In genomic region chr16:49930841-49931240, GRCh38 we compare ENCODE assay signal across 18 cellular contexts.
DNase-seq lines count a peak whose midpoint lies in the region; ATAC-seq and TF ChIP-seq lines count a peak whose summit lies in the region.
"Had no signal": no experiment of that assay in that cellular context is flagged by ENCODE, and none has a peak within 500 bp of the region (broad histone marks: within the 10 kb centered on the region; RNA-seq: fewer than 3 reads in every experiment).

No MANE protein-coding gene starts in this region.

- H3K27ac ChIP-seq in sigmoid colon = no peak overlapping the region
- H3K27ac ChIP-seq: C4-2B, HL-60 had no signal

- no peaks in the 10 kb centered on the region for H3K27me3 ChIP-seq in sigmoid colon

- WGBS in sigmoid colon, 2 donors = 67 to 81% methylated on average over 7 of the region's 7 CpGs

- peak; percentile 3 for DNase-seq in NCI-H69 (lab: John Stamatoyannopoulos, UW)
- DNase-seq in chondrocyte (ENCODE audit: low spot score) = peak; percentile 41
- DNase-seq in mesenteric fat pad (ENCODE audit: low spot score) = peak; percentile 45
- DNase-seq in sigmoid colon = peak; percentile 40
- no peak for DNase-seq in activated CD4-positive, alpha-beta T cell treated with anti-CD3 and anti-CD28 coated beads for 36 hours
- DNase-seq in progenitor cell of endocrine pancreas (ENCODE audit: low spot score, unreplicated experiment) = no peak
- DNase-seq: ACHN; AML-193; CD4-positive, alpha-beta T cell; DMS153; DMS79; GDM1 had no signal

- ATAC-seq in activated CD4-positive, alpha-beta T cell treated with anti-CD3 and anti-CD28 coated beads for 36 hours = no peak
- ATAC-seq in GM18505 (IDR thresholded peaks at IDR 0.05; ENCODE audit: unreplicated experiment) = no peak
- ATAC-seq in HG02973 (IDR thresholded peaks at IDR 0.05; ENCODE audit: unreplicated experiment) = no peak

- H3K4me3 ChIP-seq in sigmoid colon = no peak overlapping the region
- H3K4me3 ChIP-seq: HAP-1 had no signal

- CTCF ChIA-PET in activated CD4-positive, alpha-beta T cell treated with anti-CD3 and anti-CD28 coated beads for 36 hours (lab: Charles Lee) = interaction anchor here (1.5 kb wide), 1 partner anchor 24 kb away, joined by 3 read pairs; no protein-coding TSS in a partner anchor

- no peak for TF ChIP-seq CTCF in chondrocyte (IDR thresholded peaks at IDR 0.05)
- no peak for TF ChIP-seq CTCF in sigmoid colon (IDR thresholded peaks at IDR 0.05)
- TF ChIP-seq CTCF in progenitor cell of endocrine pancreas (IDR thresholded peaks at IDR 0.05; ENCODE audit: unreplicated experiment) = no peak

- TF ChIP-seq POLR2A in sigmoid colon (IDR thresholded peaks at IDR 0.05) (no peak), GM18505 (IDR thresholded peaks at IDR 0.05; ENCODE audit: borderline replicate concordance, extremely low read depth, insufficient read depth, insufficient read length) (no peak)

- peaks cover 7% of the 10 kb centered on the region for H3K27me3 Mint-ChIP-seq in chondrocyte (ENCODE audit: low read depth)
- peaks cover 6% of the 10 kb centered on the region for H3K27me3 Mint-ChIP-seq in activated CD4-positive, alpha-beta T cell treated with anti-CD3 and anti-CD28 coated beads for 36 hours
- H3K27me3 Mint-ChIP-seq in progenitor cell of endocrine pancreas = peaks cover 40% of the 10 kb centered on the region

- H3K36me3 ChIP-seq in sigmoid colon = no peaks in the 10 kb centered on the region
- H3K36me3 ChIP-seq: HAP-1 had no signal

- intact Hi-C loops in sigmoid colon (cut with DNase I) = no loop called here
- intact Hi-C loops in activated CD4-positive, alpha-beta T cell treated with anti-CD3 and anti-CD28 coated beads for 36 hours (cut with DNase I, micrococcal nuclease) = no loop called here

- no peaks in the 10 kb centered on the region for H3K9me3 ChIP-seq in sigmoid colon
- H3K9me3 ChIP-seq: Caco-2, HAP-1 had no signal

- peaks cover 15% of the 10 kb centered on the region for H3K4me1 Mint-ChIP-seq in chondrocyte (ENCODE audit: low read depth)
- H3K4me1 Mint-ChIP-seq in activated CD4-positive, alpha-beta T cell treated with anti-CD3 and anti-CD28 coated beads for 36 hours = no peaks in the 10 kb centered on the region
- peaks cover 17% of the 10 kb centered on the region for H3K4me1 Mint-ChIP-seq in progenitor cell of endocrine pancreas (ENCODE audit: low read depth)

- no peak for TF ChIP-seq EP300 in sigmoid colon (IDR thresholded peaks at IDR 0.05)

- H3K4me3 Mint-ChIP-seq in chondrocyte (ENCODE audit: unreplicated experiment) (no peak overlapping the region), progenitor cell of endocrine pancreas (ENCODE audit: low read depth) (no peak overlapping the region)
- no peak overlapping the region for H3K4me3 Mint-ChIP-seq in activated CD4-positive, alpha-beta T cell treated with anti-CD3 and anti-CD28 coated beads for 36 hours
- H3K4me3 Mint-ChIP-seq: CD4-positive, alpha-beta T cell had no signal

- H3K27ac Mint-ChIP-seq in chondrocyte (ENCODE audit: unreplicated experiment) = no peak overlapping the region
- H3K27ac Mint-ChIP-seq in activated CD4-positive, alpha-beta T cell treated with anti-CD3 and anti-CD28 coated beads for 36 hours = no peak overlapping the region
- no peak overlapping the region for H3K27ac Mint-ChIP-seq in progenitor cell of endocrine pancreas
- H3K27ac Mint-ChIP-seq: CD4-positive, alpha-beta T cell had no signal

- H3K36me3 Mint-ChIP-seq in chondrocyte (ENCODE audit: low read depth) (no peaks in the 10 kb centered on the region), progenitor cell of endocrine pancreas (ENCODE audit: insufficient read depth) (no peaks in the 10 kb centered on the region)
- H3K36me3 Mint-ChIP-seq in activated CD4-positive, alpha-beta T cell treated with anti-CD3 and anti-CD28 coated beads for 36 hours (ENCODE audit: low read depth) = no peaks in the 10 kb centered on the region

- POLR2A ChIA-PET in activated CD4-positive, alpha-beta T cell treated with anti-CD3 and anti-CD28 coated beads for 36 hours (lab: Charles Lee) = no interaction called here

- no peaks in the 10 kb centered on the region for H3K9me3 Mint-ChIP-seq in chondrocyte (ENCODE audit: low read depth)
- H3K9me3 Mint-ChIP-seq in activated CD4-positive, alpha-beta T cell treated with anti-CD3 and anti-CD28 coated beads for 36 hours (ENCODE audit: low read depth) = no peaks in the 10 kb centered on the region
- no peaks in the 10 kb centered on the region for H3K9me3 Mint-ChIP-seq in progenitor cell of endocrine pancreas (ENCODE audit: low read depth)
- H3K9me3 Mint-ChIP-seq: CD4-positive, alpha-beta T cell had no signal

- H3K4me1 ChIP-seq in sigmoid colon = peaks cover 0 to 11% (median 5%) of the 10 kb centered on the region in 4 donors
- H3K4me1 ChIP-seq: Caco-2, HAP-1 had no signal

Comparison
In these comparisons a context has a peak if more than half of its experiments do, and no peak if none do; other contexts are left out.
1. DNase-seq: peak in NCI-H69 (single experiment), chondrocyte (single experiment), mesenteric fat pad (single experiment) and sigmoid colon (single experiment); none in activated CD4-positive, alpha-beta T cell treated with anti-CD3 and anti-CD28 coated beads for 36 hours (single experiment) and progenitor cell of endocrine pancreas (single experiment).